ENCODE assay signal across 6 cellular contexts in the genomic region with DNA sequence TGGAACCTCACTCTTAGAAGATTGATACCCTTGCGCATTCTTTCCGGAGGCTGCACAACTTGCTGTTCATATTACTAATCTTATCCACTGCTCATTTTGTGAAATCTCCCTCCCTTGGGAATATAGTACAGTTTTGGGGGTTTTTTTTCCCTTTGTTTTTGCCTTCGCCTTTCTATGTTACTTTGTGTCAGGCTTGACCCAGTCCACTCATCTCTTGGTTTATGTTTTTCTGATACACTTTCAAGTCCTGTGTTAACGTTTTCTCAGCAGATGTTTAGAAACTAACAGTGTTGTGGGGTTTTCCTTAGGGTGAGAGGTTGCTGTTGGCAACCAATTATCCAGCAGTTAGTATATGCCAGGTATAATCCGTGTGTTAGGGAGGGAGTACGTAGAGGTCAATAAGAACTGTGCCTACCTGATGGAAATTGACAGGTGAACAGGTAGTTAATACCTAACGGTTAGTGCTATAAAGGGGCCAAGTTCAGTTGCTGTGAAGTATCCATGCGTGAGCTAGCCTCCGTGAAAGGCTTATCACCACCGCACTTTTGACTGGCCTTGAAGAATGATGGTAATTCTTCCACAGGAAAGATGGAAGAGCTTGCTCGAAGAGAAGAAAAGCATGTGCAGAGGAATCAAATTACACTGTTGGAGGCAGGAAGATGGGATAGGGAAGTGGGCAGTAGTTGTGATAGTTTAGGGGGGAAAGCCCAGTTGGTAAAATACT. TPM values are rescaled to one million over a fixed set of nuclear protein-coding genes. Genes with fewer than 3 reads are reported as not detected.
DNase-seq lines count a peak whose midpoint lies in the region; ATAC-seq, FAIRE-seq and TF ChIP-seq lines count a peak whose summit lies in the region.

No MANE protein-coding gene starts in this region.

- TF ChIP-seq POLR2A in A549 (IDR thresholded peaks at IDR 0.05; ENCODE audit: low read length): no peak

- DNase-seq in A549 (ENCODE audit: low read depth in 1 of 2, low spot score in 1 of 2): no peak
- DNase-seq in KBM-7: peak; percentile 57
- DNase-seq in caudate nucleus (lab: John Stamatoyannopoulos, UW): no peak
- DNase-seq in osteoblast (ENCODE audit: insufficient read length, low spot score, missing footprints): peak; percentile 85
- DNase-seq in OCI-M2 (lab: John Stamatoyannopoulos, UW; ENCODE audit: unreplicated experiment): no peak

- peaks cover 7% of the 10 kb centered on the region for H4K20me1 ChIP-seq in osteoblast (ENCODE audit: insufficient read depth, low read length)

- H3K27me3 ChIP-seq in osteoblast (ENCODE audit: insufficient read depth, low read length): no peaks in the 10 kb centered on the region

- peak overlapping the region; percentile 98 to 99 for H3K27ac ChIP-seq in A549
- peak overlapping the region; percentile 99 for H3K27ac ChIP-seq in caudate nucleus (ENCODE audit: low read depth, low read length)
- H3K27ac ChIP-seq in osteoblast (ENCODE audit: low read depth, low read length): peak overlapping the region; percentile 92

- no peaks in the 10 kb centered on the region for H3K9me3 ChIP-seq in A549
- H3K9me3 ChIP-seq in osteoblast (ENCODE audit: low read depth, low read length): no peaks in the 10 kb centered on the region

- ATAC-seq in A549: no peak
- ATAC-seq in GM18861 (IDR thresholded peaks at IDR 0.05; ENCODE audit: unreplicated experiment): no peak

- TF ChIP-seq CTCF in A549 (IDR thresholded peaks at IDR 0.05) (no peak), osteoblast (IDR thresholded peaks at IDR 0.05; ENCODE audit: extremely low read depth, low read depth, low read length) (no peak)

- H3K4me2 ChIP-seq in A549 (peak overlapping the region; percentile 93), osteoblast (ENCODE audit: insufficient read depth, low read length) (peak overlapping the region; percentile 100)

- no peak for TF ChIP-seq EP300 in A549 (IDR thresholded peaks at IDR 0.05)

- H2AFZ ChIP-seq in osteoblast (ENCODE audit: low read length): peak overlapping the region; percentile 83

- in situ Hi-C loops in KBM-7 (cut with MboI; ENCODE audit: low pct_unique_long_range_greater_than_20kb, low sequenced_read_pairs): no loop called here

- no peak for FAIRE-seq in A549 (lab: Jason Lieb, UNC)

- peaks cover 55% of the 10 kb centered on the region for H3K79me2 ChIP-seq in osteoblast (ENCODE audit: insufficient read depth, low read length)

- H3K4me3 ChIP-seq in A549: peak overlapping the region; percentile 97
- peak overlapping the region; percentile 87 for H3K4me3 ChIP-seq in osteoblast (ENCODE audit: insufficient read depth, low read length)

- CTCF ChIA-PET in A549 (lab: Yijun Ruan, JAX): interaction anchor here (0.9 kb wide), 1 partner anchor 34 kb away, joined by 3 read pairs; no protein-coding TSS in a partner anchor

- 15% methylated on average over 11 of the region's 11 CpGs for WGBS in A549 (ENCODE audit: missing lambda C conversion rate)

- H3K4me1 ChIP-seq in A549 (peaks cover 22% of the 10 kb centered on the region; the same call in 2 of the 3 replicates), osteoblast (ENCODE audit: insufficient read depth, low read length) (peaks cover 21% of the 10 kb centered on the region)

- TF ChIP-seq RAD21 in A549 (conservative IDR thresholded peaks at IDR 0.05 in 1 of 2, IDR thresholded peaks at IDR 0.05 in 1 of 2): no peak

- POLR2A ChIA-PET in A549 (lab: Yijun Ruan, JAX): no interaction called here

- no peaks in the 10 kb centered on the region for H3K36me3 ChIP-seq in osteoblast (ENCODE audit: insufficient read depth, low read length)

TF ChIP-seq in A549, 52 proteins besides CTCF, POLR2A, EP300 and RAD21 (continues in another document):
- TF ChIP-seq, protein P1, sequence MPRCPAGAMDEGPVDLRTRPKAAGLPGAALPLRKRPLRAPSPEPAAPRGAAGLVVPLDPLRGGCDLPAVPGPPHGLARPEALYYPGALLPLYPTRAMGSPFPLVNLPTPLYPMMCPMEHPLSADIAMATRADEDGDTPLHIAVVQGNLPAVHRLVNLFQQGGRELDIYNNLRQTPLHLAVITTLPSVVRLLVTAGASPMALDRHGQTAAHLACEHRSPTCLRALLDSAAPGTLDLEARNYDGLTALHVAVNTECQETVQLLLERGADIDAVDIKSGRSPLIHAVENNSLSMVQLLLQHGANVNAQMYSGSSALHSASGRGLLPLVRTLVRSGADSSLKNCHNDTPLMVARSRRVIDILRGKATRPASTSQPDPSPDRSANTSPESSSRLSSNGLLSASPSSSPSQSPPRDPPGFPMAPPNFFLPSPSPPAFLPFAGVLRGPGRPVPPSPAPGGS (IDR thresholded peaks at IDR 0.05): no peak
- TF ChIP-seq, protein P2, sequence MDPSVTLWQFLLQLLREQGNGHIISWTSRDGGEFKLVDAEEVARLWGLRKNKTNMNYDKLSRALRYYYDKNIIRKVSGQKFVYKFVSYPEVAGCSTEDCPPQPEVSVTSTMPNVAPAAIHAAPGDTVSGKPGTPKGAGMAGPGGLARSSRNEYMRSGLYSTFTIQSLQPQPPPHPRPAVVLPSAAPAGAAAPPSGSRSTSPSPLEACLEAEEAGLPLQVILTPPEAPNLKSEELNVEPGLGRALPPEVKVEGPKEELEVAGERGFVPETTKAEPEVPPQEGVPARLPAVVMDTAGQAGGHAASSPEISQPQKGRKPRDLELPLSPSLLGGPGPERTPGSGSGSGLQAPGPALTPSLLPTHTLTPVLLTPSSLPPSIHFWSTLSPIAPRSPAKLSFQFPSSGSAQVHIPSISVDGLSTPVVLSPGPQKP (IDR thresholded peaks at IDR 0.05; ENCODE audit: low read depth, low read length): no peak
- TF ChIP-seq, protein P3, sequence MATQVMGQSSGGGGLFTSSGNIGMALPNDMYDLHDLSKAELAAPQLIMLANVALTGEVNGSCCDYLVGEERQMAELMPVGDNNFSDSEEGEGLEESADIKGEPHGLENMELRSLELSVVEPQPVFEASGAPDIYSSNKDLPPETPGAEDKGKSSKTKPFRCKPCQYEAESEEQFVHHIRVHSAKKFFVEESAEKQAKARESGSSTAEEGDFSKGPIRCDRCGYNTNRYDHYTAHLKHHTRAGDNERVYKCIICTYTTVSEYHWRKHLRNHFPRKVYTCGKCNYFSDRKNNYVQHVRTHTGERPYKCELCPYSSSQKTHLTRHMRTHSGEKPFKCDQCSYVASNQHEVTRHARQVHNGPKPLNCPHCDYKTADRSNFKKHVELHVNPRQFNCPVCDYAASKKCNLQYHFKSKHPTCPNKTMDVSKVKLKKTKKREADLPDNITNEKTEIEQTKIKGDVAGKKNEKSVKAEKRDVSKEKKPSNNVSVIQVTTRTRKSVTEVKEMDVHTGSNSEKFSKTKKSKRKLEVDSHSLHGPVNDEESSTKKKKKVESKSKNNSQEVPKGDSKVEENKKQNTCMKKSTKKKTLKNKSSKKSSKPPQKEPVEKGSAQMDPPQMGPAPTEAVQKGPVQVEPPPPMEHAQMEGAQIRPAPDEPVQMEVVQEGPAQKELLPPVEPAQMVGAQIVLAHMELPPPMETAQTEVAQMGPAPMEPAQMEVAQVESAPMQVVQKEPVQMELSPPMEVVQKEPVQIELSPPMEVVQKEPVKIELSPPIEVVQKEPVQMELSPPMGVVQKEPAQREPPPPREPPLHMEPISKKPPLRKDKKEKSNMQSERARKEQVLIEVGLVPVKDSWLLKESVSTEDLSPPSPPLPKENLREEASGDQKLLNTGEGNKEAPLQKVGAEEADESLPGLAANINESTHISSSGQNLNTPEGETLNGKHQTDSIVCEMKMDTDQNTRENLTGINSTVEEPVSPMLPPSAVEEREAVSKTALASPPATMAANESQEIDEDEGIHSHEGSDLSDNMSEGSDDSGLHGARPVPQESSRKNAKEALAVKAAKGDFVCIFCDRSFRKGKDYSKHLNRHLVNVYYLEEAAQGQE (IDR thresholded peaks at IDR 0.05): no peak
- TF ChIP-seq NFE2L2 (conservative IDR thresholded peaks at IDR 0.05; ENCODE audit: low read length) (no peak), FOSL2 (IDR thresholded peaks at IDR 0.05) (no peak), FOSL2 (CRISPR knock-in tag; IDR thresholded peaks at IDR 0.05) (no peak)
- TF ChIP-seq, protein P4, sequence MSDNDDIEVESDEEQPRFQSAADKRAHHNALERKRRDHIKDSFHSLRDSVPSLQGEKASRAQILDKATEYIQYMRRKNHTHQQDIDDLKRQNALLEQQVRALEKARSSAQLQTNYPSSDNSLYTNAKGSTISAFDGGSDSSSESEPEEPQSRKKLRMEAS (IDR thresholded peaks at IDR 0.05): no peak

RNA-seq across cellular contexts. Expression of a gene that starts 1.4 kb away (rescaled TPM):
- polyA plus RNA-seq in A549 (2011; rRNA removed): 11.2 and 19.2 TPM in 2 replicates
- 5.3 and 7.1 TPM in 2 replicates for polyA plus RNA-seq in A549 (2012; cell fraction: cytosol; rRNA removed)
- 5.1 and 5.3 TPM in 2 replicates for polyA plus RNA-seq in A549 (2012; cell fraction: nucleus; rRNA removed)
- 15.7 to 17.0 TPM (median 16.2 TPM) in 3 replicates for polyA plus RNA-seq in A549 (2017; fragmentation: RNase III; extraction: RNeasy Plus Mini Kit Qiagen cat#74134 plus additional on column Dnase treatment)
- polyA minus RNA-seq in A549 (2011; rRNA and poly(A)+ RNA removed): 39.9 and 41.1 TPM in 2 replicates
- 8.0 and 9.4 TPM in 2 replicates for total RNA-seq in osteoblast

RNA-seq across cellular contexts. Expression of a gene that starts 2.0 kb away (rescaled TPM):
- polyA plus RNA-seq in A549 (2011; rRNA removed) (15.6 and 21.4 TPM in 2 replicates), A549 (2017; fragmentation: RNase III; extraction: RNeasy Plus Mini Kit Qiagen cat#74134 plus additional on column Dnase treatment) (26.2 to 28.5 TPM (median 26.4 TPM) in 3 replicates)
- 4.8 and 5.1 TPM in 2 replicates for polyA plus RNA-seq in A549 (2012; cell fraction: cytosol; rRNA removed)
- 4.8 and 6.1 TPM in 2 replicates for polyA plus RNA-seq in A549 (2012; cell fraction: nucleus; rRNA removed)
- polyA minus RNA-seq in A549 (2011; rRNA and poly(A)+ RNA removed): 6.2 and 7.8 TPM in 2 replicates
- 7.2 and 7.7 TPM in 2 replicates for total RNA-seq in osteoblast

RNA-seq across cellular contexts. Expression of a gene that starts 21.1 kb away (rescaled TPM):
- polyA plus RNA-seq in A549 (2011; rRNA removed): not detected in 2 replicates
- polyA plus RNA-seq in A549 (2012; cell fraction: cytosol; rRNA removed): not detected in 2 replicates
- not detected in 2 replicates for polyA plus RNA-seq in A549 (2012; cell fraction: nucleus; rRNA removed)
- polyA plus RNA-seq in A549 (2017; fragmentation: RNase III; extraction: RNeasy Plus Mini Kit Qiagen cat#74134 plus additional on column Dnase treatment): not detected in 3 replicates
- polyA minus RNA-seq in A549 (2011; rRNA and poly(A)+ RNA removed): not detected in 2 replicates
- not detected in 2 replicates for total RNA-seq in osteoblast

RNA-seq across cellular contexts. Expression of a gene that starts 31.9 kb away (rescaled TPM):
- polyA plus RNA-seq in A549 (2011; rRNA removed): not detected in 2 replicates
- 0.08 and 0.17 TPM in 2 replicates for polyA plus RNA-seq in A549 (2012; cell fraction: cytosol; rRNA removed)
- polyA plus RNA-seq in A549 (2012; cell fraction: nucleus; rRNA removed): not detected in 2 replicates
- polyA plus RNA-seq in A549 (2017; fragmentation: RNase III; extraction: RNeasy Plus Mini Kit Qiagen cat#74134 plus additional on column Dnase treatment): not detected in 3 replicates
- not detected in 2 replicates for polyA minus RNA-seq in A549 (2011; rRNA and poly(A)+ RNA removed)
- not detected in 2 replicates for total RNA-seq in osteoblast

RNA-seq across cellular contexts. Expression of a gene that starts 35.1 kb away (rescaled TPM):
- 2.2 and 2.8 TPM in 2 replicates for polyA plus RNA-seq in A549 (2011; rRNA removed)
- 1.2 and 1.5 TPM in 2 replicates for polyA plus RNA-seq in A549 (2012; cell fraction: cytosol; rRNA removed)
- polyA plus RNA-seq in A549 (2012; cell fraction: nucleus; rRNA removed): 5.2 and 6.2 TPM in 2 replicates
- 0.79 to 1.2 TPM (median 1.1 TPM) in 3 replicates for polyA plus RNA-seq in A549 (2017; fragmentation: RNase III; extraction: RNeasy Plus Mini Kit Qiagen cat#74134 plus additional on column Dnase treatment)
- 1.2 and 1.3 TPM in 2 replicates for polyA minus RNA-seq in A549 (2011; rRNA and poly(A)+ RNA removed)
- total RNA-seq in osteoblast: under 0.01 TPM in 1 of 2 replicates, not detected in the other

Comparison
In these comparisons a context has a peak if more than half of its experiments do, and no peak if none do; other contexts are left out.
1. DNase-seq: peak in KBM-7 (single experiment) and osteoblast (single experiment); none in A549 (0 of 2), caudate nucleus (0 of 61) and OCI-M2 (single experiment).
2. Peak in every context shown above with its lines, with median percentiles within 50 percentile points of each other: H3K27ac ChIP-seq.